1 cellular context compared by ENCODE assay signal in genomic region chr13:24159921-24160324, GRCh38.
TF ChIP-seq lines count a peak whose summit lies in the region.

No MANE protein-coding gene starts in this region.

TF ChIP-seq in IMR-90, 13 proteins besides CTCF, POLR2A, EP300 and RAD21 (continued from another document):
- TF ChIP-seq USF2 (IDR thresholded peaks at IDR 0.05; ENCODE audit: low read depth, low read length) (no peak), SMC3 (IDR thresholded peaks at IDR 0.05; ENCODE audit: low read depth, low read length) (no peak), FOS (IDR thresholded peaks at IDR 0.05; ENCODE audit: low read depth, low read length) (no peak)
- TF ChIP-seq, protein P1, sequence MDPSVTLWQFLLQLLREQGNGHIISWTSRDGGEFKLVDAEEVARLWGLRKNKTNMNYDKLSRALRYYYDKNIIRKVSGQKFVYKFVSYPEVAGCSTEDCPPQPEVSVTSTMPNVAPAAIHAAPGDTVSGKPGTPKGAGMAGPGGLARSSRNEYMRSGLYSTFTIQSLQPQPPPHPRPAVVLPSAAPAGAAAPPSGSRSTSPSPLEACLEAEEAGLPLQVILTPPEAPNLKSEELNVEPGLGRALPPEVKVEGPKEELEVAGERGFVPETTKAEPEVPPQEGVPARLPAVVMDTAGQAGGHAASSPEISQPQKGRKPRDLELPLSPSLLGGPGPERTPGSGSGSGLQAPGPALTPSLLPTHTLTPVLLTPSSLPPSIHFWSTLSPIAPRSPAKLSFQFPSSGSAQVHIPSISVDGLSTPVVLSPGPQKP (IDR thresholded peaks at IDR 0.05; ENCODE audit: borderline replicate concordance, low read depth, low read length) = no peak
